Comparison of ENCODE assay signal across 23 cellular contexts in the genomic region with DNA sequence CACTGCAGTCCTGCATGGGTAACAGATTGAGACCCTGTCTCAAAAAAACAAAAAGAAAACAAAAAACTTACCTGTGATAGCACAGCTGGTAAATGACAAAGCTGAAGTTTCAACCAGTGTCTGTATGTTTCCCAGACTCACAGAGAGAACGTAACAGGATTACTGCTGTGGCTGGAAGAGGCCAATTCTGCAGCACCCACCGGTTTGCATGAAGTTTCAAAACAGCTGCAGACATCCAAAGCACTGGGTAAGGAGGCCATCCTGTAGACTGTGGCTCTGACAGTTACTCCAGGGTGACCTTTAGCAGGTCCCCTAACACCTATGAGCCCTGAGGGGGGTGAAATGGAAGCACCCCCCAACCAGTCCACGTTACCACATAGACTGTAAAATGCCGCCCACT. TPM values are rescaled to one million over a fixed set of nuclear protein-coding genes. Genes with fewer than 3 reads are reported as not detected.
DNase-seq lines count a peak whose midpoint lies in the region; ATAC-seq, FAIRE-seq and TF ChIP-seq lines count a peak whose summit lies in the region.
"Had no signal": no experiment of that assay in that cellular context is flagged by ENCODE, and none has a peak within 500 bp of the region (broad histone marks: within the 10 kb centered on the region; RNA-seq: fewer than 3 reads in every experiment).

No MANE protein-coding gene starts in this region.

- CTCF ChIA-PET in HepG2 (lab: Yijun Ruan, JAX; ENCODE audit: low intra/inter-chr PET ratio, low total read pairs) = no interaction called here

- no peak for TF ChIP-seq EP300 in HepG2 (IDR thresholded peaks at IDR 0.05; ENCODE audit: low read depth in 2 of 2, low read length in 2 of 2)
- TF ChIP-seq EP300 in HepG2 (CRISPR knock-in tag; IDR thresholded peaks at IDR 0.05; ENCODE audit: borderline replicate concordance) = no peak

- WGBS in HepG2 (ENCODE audit: low lambda C conversion rate) = 70% methylated on average over 3 of the region's 4 CpGs
- 72% methylated on average over 3 of the region's 4 CpGs for WGBS in right lobe of liver (ENCODE audit: insufficient coverage, low coverage, low lambda C conversion rate, missing lambda C conversion rate)
- WGBS in testis, 2 donors = 56 to 81% methylated on average over 4 of the region's 4 CpGs

- ATAC-seq in HepG2 = no peak
- no peak for ATAC-seq in right lobe of liver
- no peak for ATAC-seq in SK-N-SH treated with all-trans-retinoic acid at 6 μM for 48 hours
- ATAC-seq in activated T-cell treated with anti-CD3 and anti-CD28 coated beads, Interleukin-2, amount 50 U/mL, for 72 hours (replicated peaks in 1 of 2) = no peak
- ATAC-seq: activated CD4-positive, alpha-beta T cell treated with anti-CD3 and anti-CD28 coated beads for 36 hours; left colon; psoas muscle had no signal

- no peaks in the 10 kb centered on the region for H4K20me1 ChIP-seq in HepG2 (ENCODE audit: insufficient read depth, low read length)

- H3K79me2 ChIP-seq in HepG2 (ENCODE audit: insufficient read depth, low read length) = peaks cover under 1% of the 10 kb centered on the region

- H3K4me2 ChIP-seq in HepG2 (ENCODE audit: low read depth, low read length) = no peak overlapping the region

- H2AFZ ChIP-seq in HepG2 (ENCODE audit: low read length) = no peak overlapping the region

- TF ChIP-seq CTCF in HepG2 (CRISPR knock-in tag; IDR thresholded peaks at IDR 0.05) = no peak
- no peak for TF ChIP-seq CTCF in right lobe of liver (IDR thresholded peaks at IDR 0.05)
- TF ChIP-seq CTCF in mesothelial cell of epicardium (IDR thresholded peaks at IDR 0.05; ENCODE audit: unreplicated experiment) = no peak
- TF ChIP-seq CTCF in testis (IDR thresholded peaks at IDR 0.05) = no peak

- H3K4me1 Mint-ChIP-seq in mesothelial cell of epicardium = peaks cover 67% of the 10 kb centered on the region
- H3K4me1 Mint-ChIP-seq in activated T-cell treated with anti-CD3 and anti-CD28 coated beads, Interleukin-2, amount 50 U/mL, for 72 hours (ENCODE audit: low read depth) = peaks cover 47% of the 10 kb centered on the region

- H3K4me3 ChIP-seq in HepG2 (replicated peaks in 1 of 3; ENCODE audit: insufficient read depth in 1 of 3, low read depth in 2 of 3, low read length in 3 of 3) (no peak overlapping the region), right lobe of liver (no peak overlapping the region), SJCRH30 (no peak overlapping the region), testis (no peak overlapping the region)
- H3K4me3 ChIP-seq: dorsolateral prefrontal cortex, psoas muscle, thoracic aorta had no signal

- H3K27ac ChIP-seq in HepG2 (ENCODE audit: extremely low read length, insufficient read depth, low read length) (no peak overlapping the region), right lobe of liver (no peak overlapping the region), SJCRH30 (no peak overlapping the region; the same call in 1 of the 2 replicates), testis (no peak overlapping the region)
- H3K27ac ChIP-seq: psoas muscle had no signal

- H3K4me3 Mint-ChIP-seq in mesothelial cell of epicardium = no peak overlapping the region
- no peak overlapping the region for H3K4me3 Mint-ChIP-seq in activated T-cell treated with anti-CD3 and anti-CD28 coated beads, Interleukin-2, amount 50 U/mL, for 72 hours
- H3K4me3 Mint-ChIP-seq: activated CD4-positive, alpha-beta T cell treated with anti-CD3 and anti-CD28 coated beads for 36 hours had no signal

- no peak for FAIRE-seq in HepG2 (lab: Jason Lieb, UNC)
- FAIRE-seq: G401.6, H54, TTC549 had no signal

- H3K27me3 ChIP-seq in HepG2 (ENCODE audit: control insufficient read depth in 1 of 2, insufficient read depth in 2 of 2, low read length in 2 of 2) (no peaks in the 10 kb centered on the region), right lobe of liver (no peaks in the 10 kb centered on the region), SJCRH30 (no peaks in the 10 kb centered on the region), testis (no peaks in the 10 kb centered on the region)

- DNase-seq in HepG2 (ENCODE audit: low spot score) (no peak), right lobe of liver (no peak), SJCRH30 (peak; percentile 60 to 79), mesothelial cell of epicardium (ENCODE audit: low spot score in 2 of 2, unreplicated experiment in 2 of 2) (no peak), testis (no peak)
- no peak for DNase-seq in activated T-cell treated with anti-CD3 and anti-CD28 coated beads, Interleukin-2, amount 50 U/mL, for 72 hours
- DNase-seq in stimulated activated CD4-positive, alpha-beta T cell treated with anti-CD3 and anti-CD28 coated beads, Interleukin-15, amount 100 ng/mL, for 24 hours = no peak
- DNase-seq: activated CD4-positive, alpha-beta T cell treated with anti-CD3 and anti-CD28 coated beads for 36 hours; activated CD8-positive, alpha-beta memory T cell treated with anti-CD3 and anti-CD28 coated beads for 24 hours; activated naive CD4-positive, alpha-beta T cell treated with anti-CD3 and anti-CD28 coated beads, Interleukin-2, amount 50 U/mL, for 16 hours; C1 segment of cervical spinal cord; central memory CD4-positive, alpha-beta T cell; dorsolateral prefrontal cortex; left colon; NCI-H1436; psoas muscle; Right ventricle myocardium superior; stimulated activated CD4-positive, alpha-beta T cell treated with anti-CD3 and anti-CD28 coated beads, Interleukin-1b, Interleukin-23, amount 100 ng/mL, for 48 hours had no signal

- peaks cover 68% of the 10 kb centered on the region for H3K4me1 ChIP-seq in HepG2 (ENCODE audit: insufficient read depth, low read length)
- no peaks in the 10 kb centered on the region for H3K4me1 ChIP-seq in right lobe of liver
- H3K4me1 ChIP-seq in SJCRH30 = peaks cover 37% of the 10 kb centered on the region
- H3K4me1 ChIP-seq in testis = peaks cover 12% of the 10 kb centered on the region

- no peak overlapping the region for H3K9ac ChIP-seq in HepG2 (ENCODE audit: insufficient read depth, low read depth, low read length)

- POLR2A ChIA-PET in HepG2 (lab: Yijun Ruan, JAX) = no interaction called here

- intact Hi-C loops in HepG2 (cut with micrococcal nuclease; ENCODE audit: unreplicated experiment) = loop anchor here (10.0 kb wide), 1 partner anchor 193 kb away; the partner anchor contains the start of gene ELOA
- intact Hi-C loops in right lobe of liver (cut with DNase I) = no loop called here
- intact Hi-C loops in testis (cut with DNase I; ENCODE audit: low total_unique reads) = no loop called here

- H3K36me3 ChIP-seq in HepG2 (replicated peaks in 1 of 2; ENCODE audit: control insufficient read depth in 1 of 2, insufficient read depth in 2 of 2, low read length in 2 of 2) (no peaks in the 10 kb centered on the region), right lobe of liver (no peaks in the 10 kb centered on the region), SJCRH30 (peaks cover under 1% of the 10 kb centered on the region; the same call in 1 of the 2 replicates), testis (ENCODE audit: low read depth, missing control alignments) (no peaks in the 10 kb centered on the region)
- H3K36me3 ChIP-seq: thoracic aorta had no signal

- TF ChIP-seq POLR2A in HepG2 (IDR thresholded peaks at IDR 0.05; ENCODE audit: insufficient read depth in 1 of 2, low read depth in 2 of 2, low read length in 2 of 2) (no peak), right lobe of liver (IDR thresholded peaks at IDR 0.05) (no peak), testis (IDR thresholded peaks at IDR 0.05) (no peak)

- in situ Hi-C loops in HepG2 (cut with HindIII; ENCODE audit: extremely low pct_ligation_motif_present, low pct_unique_long_range_greater_than_20kb) = no loop called here

- H3K9me3 ChIP-seq in HepG2 (ENCODE audit: low read length) = no peaks in the 10 kb centered on the region
- no peaks in the 10 kb centered on the region for H3K9me3 ChIP-seq in right lobe of liver
- H3K9me3 ChIP-seq in SJCRH30 (replicated peaks) = no peaks in the 10 kb centered on the region
- H3K9me3 ChIP-seq in testis = no peaks in the 10 kb centered on the region
- H3K9me3 ChIP-seq: psoas muscle, thoracic aorta had no signal

- TF ChIP-seq RAD21 in HepG2 (CRISPR knock-in tag; IDR thresholded peaks at IDR 0.05) = no peak

- no peaks in the 10 kb centered on the region for H3K9me3 Mint-ChIP-seq in mesothelial cell of epicardium
- no peaks in the 10 kb centered on the region for H3K9me3 Mint-ChIP-seq in activated T-cell treated with anti-CD3 and anti-CD28 coated beads, Interleukin-2, amount 50 U/mL, for 72 hours

- peak overlapping the region; percentile 100 for H3K27ac Mint-ChIP-seq in mesothelial cell of epicardium
- no peak overlapping the region for H3K27ac Mint-ChIP-seq in activated T-cell treated with anti-CD3 and anti-CD28 coated beads, Interleukin-2, amount 50 U/mL, for 72 hours
- H3K27ac Mint-ChIP-seq: activated CD4-positive, alpha-beta T cell treated with anti-CD3 and anti-CD28 coated beads for 36 hours had no signal

- peaks cover under 1% of the 10 kb centered on the region for H3K36me3 Mint-ChIP-seq in mesothelial cell of epicardium
- no peaks in the 10 kb centered on the region for H3K36me3 Mint-ChIP-seq in activated T-cell treated with anti-CD3 and anti-CD28 coated beads, Interleukin-2, amount 50 U/mL, for 72 hours (ENCODE audit: insufficient read depth in 2 of 2)

- no peaks in the 10 kb centered on the region for H3K27me3 Mint-ChIP-seq in mesothelial cell of epicardium (ENCODE audit: low read depth)
- H3K27me3 Mint-ChIP-seq in activated T-cell treated with anti-CD3 and anti-CD28 coated beads, Interleukin-2, amount 50 U/mL, for 72 hours (ENCODE audit: low read depth) = no peaks in the 10 kb centered on the region
- H3K27me3 Mint-ChIP-seq: activated CD4-positive, alpha-beta T cell treated with anti-CD3 and anti-CD28 coated beads for 36 hours had no signal

- BruUV-seq in HepG2 (replicated peaks; lab: Mats Ljungman, UMichigan) = no TSS peak

RNA-seq across cellular contexts. Expression of gene ID3, which starts 7.5 kb away (rescaled TPM):
- 67.8 and 115 TPM in 2 replicates for total RNA-seq in HepG2 (2016; rRNA removed; fragmentation: Illumina TruSeq; extraction: Trizol)
- 119 and 126 TPM in 2 replicates for total RNA-seq in HepG2 (2016; cell fraction: cytosol; rRNA removed; fragmentation: Illumina TruSeq; extraction: Trizol; ENCODE audit: low read depth)
- total RNA-seq in HepG2 (2016; cell fraction: insoluble cytoplasmic fraction; rRNA removed; fragmentation: Illumina TruSeq; extraction: Trizol) = 65.6 and 120 TPM in 2 replicates
- 79.8 and 82.4 TPM in 2 replicates for total RNA-seq in HepG2 (2016; cell fraction: membrane; rRNA removed; fragmentation: Illumina TruSeq; extraction: Trizol)
- total RNA-seq in HepG2 (2016; cell fraction: nucleus; rRNA removed; fragmentation: Illumina TruSeq; extraction: Trizol) = 82.3 and 85.6 TPM in 2 replicates
- 34.9 and 64.8 TPM in 2 replicates for polyA plus RNA-seq in HepG2 (2011; rRNA removed)
- polyA plus RNA-seq in HepG2 (2011; cell fraction: cytosol; rRNA removed) = 40.3 and 106 TPM in 2 replicates
- polyA plus RNA-seq in HepG2 (2011; cell fraction: nucleus; rRNA removed) = 50.4 and 124 TPM in 2 replicates
- 19.1 and 19.4 TPM in 2 replicates for polyA plus RNA-seq in HepG2 (2012)
- polyA plus RNA-seq in HepG2 (2016; cell fraction: cytosol; fragmentation: Illumina TruSeq; extraction: Trizol; ENCODE audit: low read depth) = 19.4 and 20.9 TPM in 2 replicates
- polyA plus RNA-seq in HepG2 (2016; cell fraction: insoluble cytoplasmic fraction; fragmentation: Illumina TruSeq; extraction: Trizol; ENCODE audit: low read depth) = 67.3 and 67.6 TPM in 2 replicates
- 27.8 and 28.9 TPM in 2 replicates for polyA plus RNA-seq in HepG2 (2016; cell fraction: membrane; fragmentation: Illumina TruSeq; extraction: Trizol; ENCODE audit: low read depth)
- polyA plus RNA-seq in HepG2 (2016; cell fraction: nucleus; fragmentation: Illumina TruSeq; extraction: Trizol; ENCODE audit: insufficient read depth, low read depth) = 106 and 110 TPM in 2 replicates
- 66.2 and 315 TPM in 2 replicates for polyA minus RNA-seq in HepG2 (2011; rRNA and poly(A)+ RNA removed; ENCODE audit: low replicate concordance)
- polyA minus RNA-seq in HepG2 (2011; cell fraction: cytosol; rRNA and poly(A)+ RNA removed) = 18.4 and 43.5 TPM in 2 replicates
- polyA minus RNA-seq in HepG2 (2011; cell fraction: nucleus; rRNA and poly(A)+ RNA removed) = 53.5 and 115 TPM in 2 replicates
- 10 to 100 TPM; 12.7 to 44.6 (median 27.0) TPM for total RNA-seq in right lobe of liver
- total RNA-seq in SJCRH30 (2014; rRNA removed; shearing (Covaris generic)) = 332 and 336 TPM in 2 replicates
- 456 to 487 TPM (median 468 TPM) in 3 replicates for total RNA-seq in mesothelial cell of epicardium
- 10 to 100 TPM; 27.2 to 34.5 TPM for total RNA-seq in testis
- polyA plus RNA-seq in testis (ENCODE audit: insufficient read depth, low read depth, low replicate concordance) = 24.5 TPM
- total RNA-seq in activated T-cell treated with anti-CD3 and anti-CD28 coated beads, Interleukin-2, amount 50 U/mL, for 72 hours = 10 to 100 TPM; 32.3 to 37.2 TPM

RNA-seq across cellular contexts. Expression of gene E2F2, which starts 20.8 kb away (rescaled TPM):
- total RNA-seq in HepG2 (2016; rRNA removed; fragmentation: Illumina TruSeq; extraction: Trizol) = 5.7 and 6.6 TPM in 2 replicates
- 1.1 and 1.3 TPM in 2 replicates for total RNA-seq in HepG2 (2016; cell fraction: cytosol; rRNA removed; fragmentation: Illumina TruSeq; extraction: Trizol; ENCODE audit: low read depth)
- total RNA-seq in HepG2 (2016; cell fraction: insoluble cytoplasmic fraction; rRNA removed; fragmentation: Illumina TruSeq; extraction: Trizol) = 4.9 and 6.0 TPM in 2 replicates
- 2.6 TPM in 2 replicates for total RNA-seq in HepG2 (2016; cell fraction: membrane; rRNA removed; fragmentation: Illumina TruSeq; extraction: Trizol)
- total RNA-seq in HepG2 (2016; cell fraction: nucleus; rRNA removed; fragmentation: Illumina TruSeq; extraction: Trizol) = 5.1 and 7.1 TPM in 2 replicates
- polyA plus RNA-seq in HepG2 (2011; rRNA removed) = 0.50 and 0.65 TPM in 2 replicates
- polyA plus RNA-seq in HepG2 (2011; cell fraction: cytosol; rRNA removed) = 0.29 and 0.35 TPM in 2 replicates
- 1.9 TPM in 2 replicates for polyA plus RNA-seq in HepG2 (2011; cell fraction: nucleus; rRNA removed)
- polyA plus RNA-seq in HepG2 (2012) = 0.63 and 1.4 TPM in 2 replicates
- polyA plus RNA-seq in HepG2 (2016; cell fraction: cytosol; fragmentation: Illumina TruSeq; extraction: Trizol; ENCODE audit: low read depth) = 0.24 and 0.26 TPM in 2 replicates
- 3.4 and 4.2 TPM in 2 replicates for polyA plus RNA-seq in HepG2 (2016; cell fraction: insoluble cytoplasmic fraction; fragmentation: Illumina TruSeq; extraction: Trizol; ENCODE audit: low read depth)
- 0.62 and 0.69 TPM in 2 replicates for polyA plus RNA-seq in HepG2 (2016; cell fraction: membrane; fragmentation: Illumina TruSeq; extraction: Trizol; ENCODE audit: low read depth)
- polyA plus RNA-seq in HepG2 (2016; cell fraction: nucleus; fragmentation: Illumina TruSeq; extraction: Trizol; ENCODE audit: insufficient read depth, low read depth) = 12.8 and 14.2 TPM in 2 replicates
- 1.8 and 19.5 TPM in 2 replicates for polyA minus RNA-seq in HepG2 (2011; rRNA and poly(A)+ RNA removed; ENCODE audit: low replicate concordance)
- polyA minus RNA-seq in HepG2 (2011; cell fraction: cytosol; rRNA and poly(A)+ RNA removed) = 0.79 and 1.1 TPM in 2 replicates
- 0.87 and 1.3 TPM in 2 replicates for polyA minus RNA-seq in HepG2 (2011; cell fraction: nucleus; rRNA and poly(A)+ RNA removed)
- 1 to 10 TPM in 1 of 6 experiments, under 1 TPM in 5; 0.18 to 1.2 (median 0.70) TPM for total RNA-seq in right lobe of liver
- 33.5 and 43.2 TPM in 2 replicates for total RNA-seq in SJCRH30 (2014; rRNA removed; shearing (Covaris generic))
- total RNA-seq in mesothelial cell of epicardium = 4.2 to 5.7 TPM (median 4.8 TPM) in 3 replicates
- total RNA-seq in testis = 1 to 10 TPM; 4.2 to 6.6 TPM
- 4.8 TPM for polyA plus RNA-seq in testis (ENCODE audit: insufficient read depth, low read depth, low replicate concordance)
- 10 to 100 TPM; 19.9 to 24.7 TPM for total RNA-seq in activated T-cell treated with anti-CD3 and anti-CD28 coated beads, Interleukin-2, amount 50 U/mL, for 72 hours

Comparison
In these comparisons a context has a peak if more than half of its experiments do, and no peak if none do; other contexts are left out.
1. DNase-seq: peak in SJCRH30 (2 of 2); none in HepG2 (single experiment), right lobe of liver (0 of 3), mesothelial cell of epicardium (0 of 2), testis (single experiment), activated T-cell treated with anti-CD3 and anti-CD28 coated beads, Interleukin-2, amount 50 U/mL, for 72 hours (0 of 2) and stimulated activated CD4-positive, alpha-beta T cell treated with anti-CD3 and anti-CD28 coated beads, Interleukin-15, amount 100 ng/mL, for 24 hours (single experiment).
2. Of the 2 proteins assayed by ChIP-seq in both HepG2 and SK-N-SH treated with all-trans-retinoic acid at 6 μM for 48 hours: peak only in HepG2: PATZ1; only in SK-N-SH treated with all-trans-retinoic acid at 6 μM for 48 hours: none; in both: none; in neither: 1.